16 cellular contexts compared by ENCODE assay signal in the genomic region with DNA sequence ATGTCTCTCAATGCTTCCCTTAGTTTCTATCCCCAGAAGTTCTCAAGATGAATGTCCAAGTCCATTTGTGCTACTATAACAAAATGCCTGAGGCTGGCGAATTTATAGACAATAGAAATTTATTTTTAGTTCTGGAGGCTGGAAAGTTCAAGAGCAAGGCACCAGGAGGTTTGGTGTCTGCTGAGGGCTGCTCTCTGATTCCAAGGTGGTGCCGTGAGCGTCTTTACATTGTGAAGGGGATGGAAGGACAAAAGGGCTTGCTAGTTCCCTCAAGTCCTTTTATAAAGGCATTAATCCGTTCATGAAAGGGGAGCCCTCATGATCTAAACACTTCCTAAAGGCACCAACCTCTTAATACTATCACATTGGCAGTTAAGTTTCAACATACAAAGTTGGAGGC. TPM values are rescaled to one million over a fixed set of nuclear protein-coding genes. Genes with fewer than 3 reads are reported as not detected.
DNase-seq lines count a peak whose midpoint lies in the region; ATAC-seq and TF ChIP-seq lines count a peak whose summit lies in the region.
"Had no signal": no experiment of that assay in that cellular context is flagged by ENCODE, and none has a peak within 500 bp of the region (broad histone marks: within the 10 kb centered on the region; RNA-seq: fewer than 3 reads in every experiment).

No MANE protein-coding gene starts in this region.

- H2AFZ ChIP-seq in neural progenitor cell (replicated peaks), result no peak overlapping the region

- peaks cover 2% of the 10 kb centered on the region for H3K36me3 Mint-ChIP-seq in T-helper 17 cell (ENCODE audit: low read depth)
- H3K36me3 Mint-ChIP-seq in glutamatergic neuron (ENCODE audit: unreplicated experiment), result no peaks in the 10 kb centered on the region
- peaks cover 16% of the 10 kb centered on the region for H3K36me3 Mint-ChIP-seq in neural progenitor cell
- H3K36me3 Mint-ChIP-seq: CD4-positive, CD25-positive, alpha-beta regulatory T cell; CD8-positive, alpha-beta memory T cell had no signal

- no peaks in the 10 kb centered on the region for H3K9me3 ChIP-seq in HAP-1
- H3K9me3 ChIP-seq in T-helper 17 cell (ENCODE audit: control insufficient read depth, low read length, poor library complexity, severe bottlenecking), result no peaks in the 10 kb centered on the region
- H3K9me3 ChIP-seq in neural progenitor cell (ENCODE audit: low read depth), result no peaks in the 10 kb centered on the region
- H3K9me3 ChIP-seq: BE2C, Caco-2 had no signal

- no peak overlapping the region for H3K4me3 Mint-ChIP-seq in T-helper 17 cell
- no peak overlapping the region for H3K4me3 Mint-ChIP-seq in glutamatergic neuron (ENCODE audit: unreplicated experiment)
- no peak overlapping the region for H3K4me3 Mint-ChIP-seq in neural progenitor cell
- H3K4me3 Mint-ChIP-seq: CD4-positive, CD25-positive, alpha-beta regulatory T cell; CD8-positive, alpha-beta memory T cell had no signal

- no peaks in the 10 kb centered on the region for H3K79me2 ChIP-seq in neural progenitor cell (ENCODE audit: low read depth)

- H3K9me3 Mint-ChIP-seq in glutamatergic neuron (ENCODE audit: unreplicated experiment), result peaks cover 4% of the 10 kb centered on the region
- peaks cover 7% of the 10 kb centered on the region for H3K9me3 Mint-ChIP-seq in neural progenitor cell

- H3K27ac ChIP-seq in neural progenitor cell, result no peak overlapping the region

- H3K4me3 ChIP-seq in HAP-1, result no peak overlapping the region
- no peak overlapping the region for H3K4me3 ChIP-seq in neural progenitor cell

- intact Hi-C loops in left ventricle myocardium superior (cut with micrococcal nuclease), result no loop called here

- TF ChIP-seq CTCF in glutamatergic neuron (IDR thresholded peaks at IDR 0.05; ENCODE audit: partially characterized antibody, unreplicated experiment) (no peak), neural progenitor cell (IDR thresholded peaks at IDR 0.05) (no peak)

- H3K4me2 ChIP-seq in neural progenitor cell, result peak overlapping the region; percentile 38

- H3K4me1 Mint-ChIP-seq in T-helper 17 cell (peaks cover 10% of the 10 kb centered on the region), glutamatergic neuron (ENCODE audit: low read depth, unreplicated experiment) (peaks cover 22% of the 10 kb centered on the region), neural progenitor cell (peaks cover 54% of the 10 kb centered on the region)

- H3K9ac ChIP-seq in neural progenitor cell, result no peak overlapping the region

- H3K4me1 ChIP-seq in HAP-1 (peaks cover 62% of the 10 kb centered on the region), neural progenitor cell (peaks cover 16% of the 10 kb centered on the region)
- H3K4me1 ChIP-seq: BE2C had no signal

- H3K27me3 Mint-ChIP-seq in T-helper 17 cell (peaks cover 6% of the 10 kb centered on the region), glutamatergic neuron (ENCODE audit: unreplicated experiment) (peaks cover 3% of the 10 kb centered on the region), neural progenitor cell (ENCODE audit: insufficient read depth, low read depth) (peaks cover 1% of the 10 kb centered on the region)

- peak overlapping the region; percentile 29 for H3K27ac Mint-ChIP-seq in T-helper 17 cell
- H3K27ac Mint-ChIP-seq in glutamatergic neuron (ENCODE audit: unreplicated experiment), result peak overlapping the region; percentile 68
- H3K27ac Mint-ChIP-seq in neural progenitor cell, result no peak overlapping the region
- H3K27ac Mint-ChIP-seq: CD8-positive, alpha-beta memory T cell; IgD-negative memory B cell had no signal

- in situ Hi-C loops in HAP-1 (cut with MboI; ENCODE audit: low sequenced_read_pairs), result no loop called here

- peaks cover 9% of the 10 kb centered on the region for H3F3A ChIP-seq in neural progenitor cell (ENCODE audit: low read depth)

- no peaks in the 10 kb centered on the region for H4K20me1 ChIP-seq in neural progenitor cell (ENCODE audit: low read depth)

- DNase-seq in HAP-1 (ENCODE audit: low spot score in 2 of 2) (peak; percentile 77 to 97), T-helper 17 cell (no peak), glutamatergic neuron (no peak), neural progenitor cell (ENCODE audit: low spot score) (peak; percentile 60), left ventricle myocardium superior (no peak)
- DNase-seq: BE2C; C1 segment of cervical spinal cord; Caco-2; CD4-positive, CD25-positive, alpha-beta regulatory T cell; CD8-positive, alpha-beta memory T cell; GOT3; H7 had no signal

- no peaks in the 10 kb centered on the region for H3K27me3 ChIP-seq in HAP-1 (ENCODE audit: low read depth)
- H3K27me3 ChIP-seq in neural progenitor cell, result peaks cover 30% of the 10 kb centered on the region
- H3K27me3 ChIP-seq: BE2C had no signal

- no peaks in the 10 kb centered on the region for H3K36me3 ChIP-seq in HAP-1 (replicated peaks)
- no peaks in the 10 kb centered on the region for H3K36me3 ChIP-seq in neural progenitor cell
- H3K36me3 ChIP-seq: BE2C had no signal

- ATAC-seq in T-helper 17 cell, result no peak
- no peak for ATAC-seq in GM18873 (IDR thresholded peaks at IDR 0.05; ENCODE audit: low FRiP score, unreplicated experiment)
- ATAC-seq in HG03135 (IDR thresholded peaks at IDR 0.05; ENCODE audit: unreplicated experiment), result no peak
- no peak for ATAC-seq in left ventricle myocardium superior
- ATAC-seq: HepG2 had no signal

RNA-seq across cellular contexts. Expression of a gene that starts 12.3 kb away (rescaled TPM):
- 1 to 10 TPM; 4.3 to 9.5 TPM for total RNA-seq in T-helper 17 cell
- total RNA-seq in glutamatergic neuron (ENCODE audit: unreplicated experiment), result 120 TPM
- 87.6 and 90.2 TPM in 2 replicates for total RNA-seq in neural progenitor cell (ENCODE audit: low replicate concordance)
- 18.6 TPM for total RNA-seq in left ventricle myocardium superior

Comparison
In these comparisons a context has a peak if more than half of its experiments do, and no peak if none do; other contexts are left out.
1. DNase-seq: peak in HAP-1 (2 of 2) and neural progenitor cell (single experiment); none in T-helper 17 cell (0 of 3), glutamatergic neuron (single experiment) and left ventricle myocardium superior (single experiment).